In the genomic region with DNA sequence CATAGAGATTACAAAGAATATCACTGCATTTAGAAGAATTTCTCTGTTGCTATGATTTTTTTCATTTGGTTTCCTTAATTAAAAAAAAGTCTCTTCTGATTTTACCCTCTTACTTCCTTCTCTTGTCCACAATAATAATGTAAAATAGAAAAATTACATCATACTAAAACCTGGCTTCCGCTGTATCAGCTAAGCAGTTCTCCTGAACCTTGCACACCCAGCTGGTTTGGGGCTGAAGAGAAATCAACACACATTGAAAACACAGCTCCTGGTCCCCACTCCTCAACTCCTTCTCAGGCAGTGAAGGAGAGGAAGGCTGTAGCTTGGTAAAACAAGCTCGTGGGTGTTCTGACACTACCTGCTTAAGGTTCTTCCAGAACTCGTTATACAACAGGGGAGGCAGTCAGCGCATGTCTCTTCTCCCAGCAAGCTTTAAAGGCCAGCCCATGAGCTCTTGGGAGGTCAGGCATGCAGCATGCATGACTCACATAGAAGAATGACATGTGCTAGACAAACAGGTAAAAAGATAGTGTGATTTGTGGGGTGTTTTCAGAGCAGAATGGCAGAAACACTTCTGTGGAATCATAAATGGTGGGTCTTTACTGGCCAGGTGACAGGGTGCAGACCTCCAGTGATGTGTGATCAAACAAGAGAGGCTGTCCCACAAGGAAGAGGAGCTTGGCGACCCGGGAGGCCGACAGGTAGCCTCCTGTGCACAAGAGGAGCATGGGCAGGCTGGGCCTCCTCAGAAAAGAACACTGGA, we compare ENCODE assay signal across 15 cellular contexts.
DNase-seq lines count a peak whose midpoint lies in the region; ATAC-seq, FAIRE-seq and TF ChIP-seq lines count a peak whose summit lies in the region.
"Had no signal": no experiment of that assay in that cellular context is flagged by ENCODE, and none has a peak within 500 bp of the region (broad histone marks: within the 10 kb centered on the region; RNA-seq: fewer than 3 reads in every experiment).

No MANE protein-coding gene starts in this region.

- FAIRE-seq in H54 (lab: Jason Lieb, UNC) = no peak
- FAIRE-seq: kidney had no signal

- peak overlapping the region in 1 of 2 donors; percentile 81 for H3K27ac Mint-ChIP-seq in natural killer cell treated with Interleukin-12 subunit alpha and Interleukin-12 subunit beta and Interleukin-15 and Interleukin-18, amount 100 ng/mL, for 72 hours
- H3K27ac Mint-ChIP-seq in natural killer cell = no peak overlapping the region
- H3K27ac Mint-ChIP-seq in central memory CD8-positive, alpha-beta T cell (ENCODE audit: low read depth) = peak overlapping the region; percentile 70
- peak overlapping the region; percentile 78 for H3K27ac Mint-ChIP-seq in mesothelial cell of epicardium

- H3K27me3 Mint-ChIP-seq in natural killer cell treated with Interleukin-12 subunit alpha and Interleukin-12 subunit beta and Interleukin-15 and Interleukin-18, amount 100 ng/mL, for 72 hours = no peaks in the 10 kb centered on the region
- H3K27me3 Mint-ChIP-seq in natural killer cell (ENCODE audit: low read depth in 2 of 2) (no peaks in the 10 kb centered on the region), mesothelial cell of epicardium (ENCODE audit: low read depth) (no peaks in the 10 kb centered on the region)
- H3K27me3 Mint-ChIP-seq in central memory CD8-positive, alpha-beta T cell = no peaks in the 10 kb centered on the region
- H3K27me3 Mint-ChIP-seq: activated naive CD8-positive, alpha-beta T cell treated with anti-CD3 and anti-CD28 coated beads, Interleukin-2, amount 10 ng/mL, durations not matched to agents 7 days and 5 days had no signal

- no peak for ATAC-seq in natural killer cell treated with Interleukin-12 subunit alpha and Interleukin-12 subunit beta and Interleukin-15 and Interleukin-18, amount 100 ng/mL, for 72 hours
- no peak for ATAC-seq in natural killer cell
- no peak for ATAC-seq in central memory CD8-positive, alpha-beta T cell (replicated peaks; ENCODE audit: extremely low read depth, poor library complexity, severe bottlenecking)
- no peak for ATAC-seq in HG02870 (IDR thresholded peaks at IDR 0.05; ENCODE audit: unreplicated experiment)
- ATAC-seq: gastrocnemius medialis had no signal

- H3K9me3 Mint-ChIP-seq in natural killer cell treated with Interleukin-12 subunit alpha and Interleukin-12 subunit beta and Interleukin-15 and Interleukin-18, amount 100 ng/mL, for 72 hours = no peaks in the 10 kb centered on the region
- H3K9me3 Mint-ChIP-seq in natural killer cell (no peaks in the 10 kb centered on the region), mesothelial cell of epicardium (no peaks in the 10 kb centered on the region)
- H3K9me3 Mint-ChIP-seq in central memory CD8-positive, alpha-beta T cell = no peaks in the 10 kb centered on the region
- H3K9me3 Mint-ChIP-seq: activated naive CD8-positive, alpha-beta T cell treated with anti-CD3 and anti-CD28 coated beads, Interleukin-2, amount 10 ng/mL, durations not matched to agents 7 days and 5 days had no signal

- peak; percentile 42 for DNase-seq in natural killer cell treated with Interleukin-12 subunit alpha and Interleukin-12 subunit beta and Interleukin-15 and Interleukin-18, amount 100 ng/mL, for 72 hours (ENCODE audit: low spot score)
- DNase-seq in natural killer cell (no peak), mesothelial cell of epicardium (ENCODE audit: low spot score in 2 of 2, unreplicated experiment in 2 of 2) (no peak), GDM1 (lab: John Stamatoyannopoulos, UW) (no peak), H54 (ENCODE audit: insufficient read length, low spot score) (no peak), occipital lobe (lab: John Stamatoyannopoulos, UW) (no peak)
- DNase-seq in central memory CD8-positive, alpha-beta T cell (ENCODE audit: low spot score in 2 of 2) = no peak
- DNase-seq: activated CD4-positive, alpha-beta T cell treated with anti-CD3 and anti-CD28 coated beads, Interleukin-2, amount 50 U/mL, for 1 hour; activated naive CD8-positive, alpha-beta T cell treated with anti-CD3 and anti-CD28 coated beads, Interleukin-2, amount 10 ng/mL, durations not matched to agents 7 days and 5 days; gastrocnemius medialis; Kasumi-1; kidney; NCI-H2081; T-helper 1 cell had no signal

- TF ChIP-seq POLR2A in H54 (IDR thresholded peaks at IDR 0.05; ENCODE audit: low read depth, low read length) = no peak

- no peak overlapping the region for H3K4me3 Mint-ChIP-seq in natural killer cell treated with Interleukin-12 subunit alpha and Interleukin-12 subunit beta and Interleukin-15 and Interleukin-18, amount 100 ng/mL, for 72 hours
- no peak overlapping the region for H3K4me3 Mint-ChIP-seq in natural killer cell
- no peak overlapping the region for H3K4me3 Mint-ChIP-seq in central memory CD8-positive, alpha-beta T cell
- no peak overlapping the region for H3K4me3 Mint-ChIP-seq in mesothelial cell of epicardium
- H3K4me3 Mint-ChIP-seq: activated naive CD8-positive, alpha-beta T cell treated with anti-CD3 and anti-CD28 coated beads, Interleukin-2, amount 10 ng/mL, durations not matched to agents 7 days and 5 days had no signal

- H3K4me1 Mint-ChIP-seq in natural killer cell treated with Interleukin-12 subunit alpha and Interleukin-12 subunit beta and Interleukin-15 and Interleukin-18, amount 100 ng/mL, for 72 hours (ENCODE audit: low read depth in 2 of 2) = peaks cover 27 to 36% of the 10 kb centered on the region in 2 donors
- H3K4me1 Mint-ChIP-seq in natural killer cell (peaks cover 4 to 5% of the 10 kb centered on the region in 2 donors), mesothelial cell of epicardium (peaks cover 4% of the 10 kb centered on the region)
- peaks cover 13% of the 10 kb centered on the region for H3K4me1 Mint-ChIP-seq in central memory CD8-positive, alpha-beta T cell

- peaks cover 13% of the 10 kb centered on the region for H3K36me3 Mint-ChIP-seq in natural killer cell treated with Interleukin-12 subunit alpha and Interleukin-12 subunit beta and Interleukin-15 and Interleukin-18, amount 100 ng/mL, for 72 hours
- H3K36me3 Mint-ChIP-seq in natural killer cell (no peaks in the 10 kb centered on the region), mesothelial cell of epicardium (peaks cover 26% of the 10 kb centered on the region)
- H3K36me3 Mint-ChIP-seq in central memory CD8-positive, alpha-beta T cell (ENCODE audit: insufficient read depth) = peaks cover 35% of the 10 kb centered on the region

- intact Hi-C loops in natural killer cell (cut with micrococcal nuclease) = no loop called here

- no peak for TF ChIP-seq CTCF in natural killer cell (IDR thresholded peaks at IDR 0.05)
- no peak for TF ChIP-seq CTCF in mesothelial cell of epicardium (IDR thresholded peaks at IDR 0.05; ENCODE audit: unreplicated experiment)

Comparison
In these comparisons a context has a peak if more than half of its experiments do, and no peak if none do; other contexts are left out.
1. H3K27ac Mint-ChIP-seq: peak in central memory CD8-positive, alpha-beta T cell (single experiment) and mesothelial cell of epicardium (single experiment); none in natural killer cell (0 of 2).